24 cellular contexts compared by ENCODE assay signal in the genomic region with DNA sequence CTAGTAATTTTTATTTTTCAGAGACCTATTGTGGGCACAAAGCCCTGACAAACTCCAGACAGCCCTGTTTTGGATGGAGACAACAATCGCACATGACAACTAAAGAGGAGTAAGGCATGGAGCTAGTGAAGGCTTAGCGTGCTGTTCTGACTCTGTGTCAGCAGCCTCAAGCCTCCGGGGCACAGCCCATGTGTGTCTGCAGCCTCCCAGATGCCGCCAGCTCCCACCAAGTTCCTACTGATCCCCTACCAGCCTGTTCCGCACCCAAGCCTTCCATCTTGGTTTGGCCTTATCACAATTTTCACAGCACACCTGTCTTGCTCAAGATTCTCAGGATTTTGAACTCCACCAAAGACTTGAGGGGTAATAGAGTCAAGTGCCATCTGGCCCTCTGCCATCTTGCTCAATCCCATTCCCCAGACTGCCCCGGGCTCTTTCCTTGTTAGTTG.
DNase-seq lines count a peak whose midpoint lies in the region; ATAC-seq and TF ChIP-seq lines count a peak whose summit lies in the region.
"Had no signal": no experiment of that assay in that cellular context is flagged by ENCODE, and none has a peak within 500 bp of the region (broad histone marks: within the 10 kb centered on the region; RNA-seq: fewer than 3 reads in every experiment).

No MANE protein-coding gene starts in this region.

- peak; percentile 13 for DNase-seq in activated CD8-positive, alpha-beta memory T cell treated with anti-CD3 and anti-CD28 coated beads for 24 hours
- DNase-seq in activated CD8-positive, alpha-beta memory T cell treated with anti-CD3 and anti-CD28 coated beads, Interleukin-2, amount 50 U/mL, for 4 hours = no peak
- DNase-seq in colonic mucosa = peak; percentile 25
- peak; percentile 13 for DNase-seq in lung (ENCODE audit: low spot score)
- peak; percentile 33 for DNase-seq in transverse colon
- no peak for DNase-seq in NCI-H510A treated with DMSO at 0.1 percent for 48 hours (lab: John Stamatoyannopoulos, UW)
- DNase-seq: activated CD4-positive, alpha-beta T cell treated with anti-CD3 and anti-CD28 coated beads for 36 hours; activated naive CD4-positive, alpha-beta T cell treated with anti-CD3 and anti-CD28 coated beads, Interleukin-2, amount 10 ng/mL, durations not matched to agents 7 days and 5 days; activated T-cell treated with anti-CD3 and anti-CD28 coated beads, Interleukin-2, amount 50 U/mL, for 48 hours; amniotic stem cell; CD4-positive, alpha-beta T cell; effector CD8-positive, alpha-beta T cell; NCI-H2107; ovary; right cardiac atrium; stimulated activated CD4-positive, alpha-beta T cell treated with anti-CD3 and anti-CD28 coated beads, Interleukin-2, amount 100 ng/mL, for 48 hours had no signal

- no peak for TF ChIP-seq CTCF in colonic mucosa (IDR thresholded peaks at IDR 0.05)
- TF ChIP-seq CTCF in lung (IDR thresholded peaks at IDR 0.05; ENCODE audit: control extremely low read depth, extremely low read depth) = no peak
- no peak for TF ChIP-seq CTCF in transverse colon (IDR thresholded peaks at IDR 0.05)

- no peaks in the 10 kb centered on the region for H3K4me1 ChIP-seq in colonic mucosa
- peaks cover 0 to 2% of the 10 kb centered on the region in 2 donors for H3K4me1 ChIP-seq in lung (ENCODE audit: control insufficient read depth in 2 of 2, insufficient read depth in 2 of 2, low read length in 2 of 2)
- peaks cover 0 to 15% (median 9%) of the 10 kb centered on the region in 4 donors for H3K4me1 ChIP-seq in transverse colon

- intact Hi-C loops in colonic mucosa (cut with DNase I) (no loop called here), transverse colon (cut with DNase I; ENCODE audit: low total_unique reads) (loop anchor here (5.0 kb wide), 1 partner anchor 33 kb away; no protein-coding TSS in a partner anchor)

- TF ChIP-seq POLR2A in transverse colon (IDR thresholded peaks at IDR 0.05) = no peak

- no peaks in the 10 kb centered on the region for H3K27me3 ChIP-seq in colonic mucosa
- H3K27me3 ChIP-seq in lung (ENCODE audit: control insufficient read depth, insufficient read depth) = no peaks in the 10 kb centered on the region
- no peaks in the 10 kb centered on the region for H3K27me3 ChIP-seq in transverse colon
- H3K27me3 ChIP-seq: ovary, upper lobe of left lung had no signal

- H3K27ac ChIP-seq in colonic mucosa (no peak overlapping the region), lung (ENCODE audit: low read depth in 1 of 2, low read length in 1 of 2) (no peak overlapping the region), transverse colon (peak overlapping the region; percentile 18 to 81 (median 60))
- H3K27ac ChIP-seq: 22Rv1, ovary, RWPE1, upper lobe of left lung had no signal

- H3K36me3 ChIP-seq in colonic mucosa (no peaks in the 10 kb centered on the region), lung (ENCODE audit: control insufficient read depth in 2 of 2, insufficient read depth in 2 of 2, low read length in 2 of 2) (no peaks in the 10 kb centered on the region), transverse colon (no peaks in the 10 kb centered on the region)
- H3K36me3 ChIP-seq: ovary, upper lobe of left lung had no signal

- H3K9me3 ChIP-seq in colonic mucosa = no peaks in the 10 kb centered on the region
- H3K9me3 ChIP-seq in lung (ENCODE audit: control insufficient read depth in 2 of 2, insufficient read depth in 1 of 2, low read length in 1 of 2) = peaks cover 0 to 6% of the 10 kb centered on the region in 2 donors
- H3K9me3 ChIP-seq in transverse colon = peaks cover 10 to 13% of the 10 kb centered on the region in 2 donors
- H3K9me3 ChIP-seq: ovary had no signal

- 86 to 87% methylated on average over 6 of the region's 6 CpGs for WGBS in lung, 2 donors
- 70% methylated on average over 6 of the region's 6 CpGs; no CpG with 5 or more reads in 1 of the 2 donors for WGBS in transverse colon (ENCODE audit: low coverage in 1 of 2), 2 donors

- in situ Hi-C loops in transverse colon (cut with MboI; ENCODE audit: low pct_ligation_motif_present in 1 of 4, low pct_unique_long_range_greater_than_20kb in 1 of 4, low sequenced_read_pairs in 3 of 4) = no loop called here

- TF ChIP-seq EP300 in transverse colon (IDR thresholded peaks at IDR 0.05; ENCODE audit: low read depth) = no peak

- no peak overlapping the region for H3K9ac ChIP-seq in colonic mucosa (ENCODE audit: low read depth in 2 of 2, low read length in 2 of 2)

- H3K4me3 ChIP-seq in colonic mucosa (no peak overlapping the region), lung (no peak overlapping the region), transverse colon (no peak overlapping the region)
- H3K4me3 ChIP-seq: GM12878, K562, ovary, upper lobe of left lung had no signal

- ATAC-seq in lung (ENCODE audit: insufficient read depth, low FRiP score) = no peak
- no peak for ATAC-seq in HG03039 (IDR thresholded peaks at IDR 0.05; ENCODE audit: unreplicated experiment)
- no peak for ATAC-seq in GM21529 (IDR thresholded peaks at IDR 0.05; ENCODE audit: unreplicated experiment)
- ATAC-seq: activated CD4-positive, alpha-beta T cell treated with anti-CD3 and anti-CD28 coated beads for 36 hours; esophagus mucosa; GM12878; K562; right cardiac atrium had no signal

Comparison
In these comparisons a context has a peak if more than half of its experiments do, and no peak if none do; other contexts are left out.
1. DNase-seq: peak in activated CD8-positive, alpha-beta memory T cell treated with anti-CD3 and anti-CD28 coated beads for 24 hours (single experiment), colonic mucosa (single experiment), lung (single experiment) and transverse colon (single experiment); none in activated CD8-positive, alpha-beta memory T cell treated with anti-CD3 and anti-CD28 coated beads, Interleukin-2, amount 50 U/mL, for 4 hours (single experiment) and NCI-H510A treated with DMSO at 0.1 percent for 48 hours (single experiment).
2. H3K27ac ChIP-seq: peak in transverse colon (4 of 4); none in colonic mucosa (single experiment) and lung (0 of 2).